8 cellular contexts compared by ENCODE assay signal in the genomic region with DNA sequence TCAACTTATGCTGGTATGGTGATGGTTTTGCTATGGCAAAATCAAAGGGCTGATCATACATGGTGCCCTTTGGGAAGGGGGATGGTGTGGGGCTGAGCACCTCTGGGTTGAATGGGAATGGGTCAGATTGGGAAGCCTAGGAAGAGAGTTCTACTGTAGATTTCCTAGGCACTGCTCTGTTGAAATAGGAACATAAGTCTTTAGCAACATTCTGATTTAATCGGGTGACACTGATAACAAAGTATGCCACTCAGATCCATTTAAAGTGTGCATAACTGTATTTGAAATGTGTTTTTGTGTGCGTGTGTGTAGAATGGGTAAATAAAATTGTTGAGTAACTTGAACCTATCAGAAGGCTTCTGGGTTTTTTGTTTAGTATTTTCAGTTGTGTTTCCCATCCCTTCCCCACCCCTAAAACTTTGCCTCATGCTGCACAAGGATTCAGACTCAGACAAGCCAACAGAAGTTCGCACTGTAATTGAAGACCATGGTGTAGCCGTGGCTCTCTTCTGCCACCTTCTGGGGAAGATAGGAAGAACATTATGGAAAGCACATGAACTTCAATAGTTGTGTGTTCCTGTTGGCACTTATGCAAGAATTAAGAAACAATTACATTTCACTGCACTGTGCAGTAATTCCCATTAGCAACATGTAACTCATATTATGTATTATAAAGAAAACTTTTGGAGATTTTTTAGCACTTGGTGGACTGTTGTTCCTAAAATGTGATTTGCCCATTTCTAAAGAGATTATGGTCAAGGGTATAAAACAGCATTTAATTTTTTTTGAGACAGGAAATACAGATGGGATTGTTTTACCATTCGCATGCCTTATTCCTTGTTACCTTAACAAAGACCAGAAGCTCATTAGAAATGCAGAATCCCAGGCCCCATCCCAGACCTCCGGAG. TPM values are rescaled to one million over a fixed set of nuclear protein-coding genes. Genes with fewer than 3 reads are reported as not detected.
DNase-seq lines count a peak whose midpoint lies in the region; ATAC-seq, FAIRE-seq and TF ChIP-seq lines count a peak whose summit lies in the region.

No MANE protein-coding gene starts in this region.

- H3K27ac Mint-ChIP-seq in activated T-helper 1 cell treated with anti-CD3 and anti-CD28 coated beads, Interleukin-12 subunit alpha, Interleukin-12 subunit beta, Interleukin-2, Interleukin-4 antibody, amounts not matched to agents 30 ng/mL and 10 ng/mL and 1 ng/mL, durations not matched to agents 14 hours and 24 hours and 36 hours = no peak overlapping the region

- no peaks in the 10 kb centered on the region for H3K9me3 Mint-ChIP-seq in activated T-helper 1 cell treated with anti-CD3 and anti-CD28 coated beads, Interleukin-12 subunit alpha, Interleukin-12 subunit beta, Interleukin-2, Interleukin-4 antibody, amounts not matched to agents 30 ng/mL and 10 ng/mL and 1 ng/mL, durations not matched to agents 14 hours and 24 hours and 36 hours

- H3K9me3 ChIP-seq in neutrophil = no peaks in the 10 kb centered on the region
- H3K9me3 ChIP-seq in upper lobe of right lung = no peaks in the 10 kb centered on the region

- ATAC-seq in upper lobe of right lung = peak; percentile 96

- TF ChIP-seq POLR2A in GM12892 (IDR thresholded peaks at IDR 0.05; ENCODE audit: low read depth, low read length) = no peak

- H3K27me3 Mint-ChIP-seq in activated T-helper 1 cell treated with anti-CD3 and anti-CD28 coated beads, Interleukin-12 subunit alpha, Interleukin-12 subunit beta, Interleukin-2, Interleukin-4 antibody, amounts not matched to agents 30 ng/mL and 10 ng/mL and 1 ng/mL, durations not matched to agents 14 hours and 24 hours and 36 hours (ENCODE audit: insufficient read depth) = peaks cover 19% of the 10 kb centered on the region

- no peaks in the 10 kb centered on the region for H3K36me3 Mint-ChIP-seq in activated T-helper 1 cell treated with anti-CD3 and anti-CD28 coated beads, Interleukin-12 subunit alpha, Interleukin-12 subunit beta, Interleukin-2, Interleukin-4 antibody, amounts not matched to agents 30 ng/mL and 10 ng/mL and 1 ng/mL, durations not matched to agents 14 hours and 24 hours and 36 hours (ENCODE audit: low read depth)

- DNase-seq in A172 (ENCODE audit: low spot score) (peak; percentile 71), GM12892 (ENCODE audit: insufficient read length) (no peak), LNCaP clone FGC (ENCODE audit: low read depth) (peak; percentile 63), RPMI8226 (peak; percentile 79), fibroblast of peridontal ligament (ENCODE audit: extremely low read depth) (peak; percentile 88), upper lobe of right lung (no peak)
- peak; percentile 60 for DNase-seq in activated T-helper 1 cell treated with anti-CD3 and anti-CD28 coated beads, Interleukin-12 subunit alpha, Interleukin-12 subunit beta, Interleukin-2, Interleukin-4 antibody, amounts not matched to agents 30 ng/mL and 10 ng/mL and 1 ng/mL, durations not matched to agents 14 hours and 24 hours and 36 hours (ENCODE audit: low spot score)

- no peaks in the 10 kb centered on the region for H3K27me3 ChIP-seq in neutrophil
- no peaks in the 10 kb centered on the region for H3K27me3 ChIP-seq in upper lobe of right lung

- FAIRE-seq in GM12892 (lab: Jason Lieb, UNC) = peak; percentile 93

- peaks cover 48 to 50% of the 10 kb centered on the region in 2 experiments for H3K4me1 ChIP-seq in neutrophil (ENCODE audit: control insufficient read depth in 1 of 2, insufficient read depth in 1 of 2, low read depth in 1 of 2, low read length in 1 of 2)
- H3K4me1 ChIP-seq in upper lobe of right lung = peaks cover 4% of the 10 kb centered on the region

- H3K27ac ChIP-seq in neutrophil = peak overlapping the region; percentile 48
- H3K27ac ChIP-seq in upper lobe of right lung = no peak overlapping the region

- no peak overlapping the region for H3K4me3 Mint-ChIP-seq in activated T-helper 1 cell treated with anti-CD3 and anti-CD28 coated beads, Interleukin-12 subunit alpha, Interleukin-12 subunit beta, Interleukin-2, Interleukin-4 antibody, amounts not matched to agents 30 ng/mL and 10 ng/mL and 1 ng/mL, durations not matched to agents 14 hours and 24 hours and 36 hours

- intact Hi-C loops in activated T-helper 1 cell treated with anti-CD3 and anti-CD28 coated beads, Interleukin-12 subunit alpha, Interleukin-12 subunit beta, Interleukin-2, Interleukin-4 antibody, amounts not matched to agents 30 ng/mL and 10 ng/mL and 1 ng/mL, durations not matched to agents 14 hours and 24 hours and 36 hours (cut with micrococcal nuclease) = loop anchor here (1.0 kb wide), 5 partner anchors 27 to 422 kb away; no protein-coding TSS in a partner anchor
- intact Hi-C loops in upper lobe of right lung (cut with DNase I) = no loop called here

- H3K4me1 Mint-ChIP-seq in activated T-helper 1 cell treated with anti-CD3 and anti-CD28 coated beads, Interleukin-12 subunit alpha, Interleukin-12 subunit beta, Interleukin-2, Interleukin-4 antibody, amounts not matched to agents 30 ng/mL and 10 ng/mL and 1 ng/mL, durations not matched to agents 14 hours and 24 hours and 36 hours (ENCODE audit: low read depth) = no peaks in the 10 kb centered on the region

- H3K4me3 ChIP-seq in LNCaP clone FGC (ENCODE audit: low read depth, low read length) = no peak overlapping the region
- no peak overlapping the region for H3K4me3 ChIP-seq in neutrophil (ENCODE audit: low read depth in 1 of 2, low read length in 1 of 2)
- H3K4me3 ChIP-seq in upper lobe of right lung = no peak overlapping the region

- H3K36me3 ChIP-seq in neutrophil (peaks cover 68% of the 10 kb centered on the region), upper lobe of right lung (peaks cover 11% of the 10 kb centered on the region)

- TF ChIP-seq CTCF in LNCaP clone FGC (IDR thresholded peaks at IDR 0.05; ENCODE audit: control insufficient read depth, extremely low read depth, insufficient read depth) = peak; percentile 91
- peak; percentile 86 for TF ChIP-seq CTCF in neutrophil (IDR thresholded peaks at IDR 0.05)
- peak; percentile 92 for TF ChIP-seq CTCF in upper lobe of right lung (IDR thresholded peaks at IDR 0.05)

RNA-seq across cellular contexts. Expression of a gene that starts 10.9 kb away (rescaled TPM):
- total RNA-seq in A172 (2014; rRNA removed; shearing (Covaris generic)) = 7.3 and 11.1 TPM in 2 replicates
- 0.53 TPM for polyA plus RNA-seq in GM12892 (2012; ENCODE audit: missing spikeins)
- 2.3 TPM in 2 replicates for total RNA-seq in activated T-helper 1 cell treated with anti-CD3 and anti-CD28 coated beads, Interleukin-12 subunit alpha, Interleukin-12 subunit beta, Interleukin-2, Interleukin-4 antibody, amounts not matched to agents 30 ng/mL and 10 ng/mL and 1 ng/mL, durations not matched to agents 14 hours and 24 hours and 36 hours
- 6.6 TPM for total RNA-seq in upper lobe of right lung

RNA-seq across cellular contexts. Expression of a gene that starts 24.6 kb away (rescaled TPM):
- total RNA-seq in A172 (2014; rRNA removed; shearing (Covaris generic)) = 15.6 and 17.4 TPM in 2 replicates
- 3.0 TPM for polyA plus RNA-seq in GM12892 (2012; ENCODE audit: missing spikeins)
- 2.9 and 4.4 TPM in 2 replicates for total RNA-seq in activated T-helper 1 cell treated with anti-CD3 and anti-CD28 coated beads, Interleukin-12 subunit alpha, Interleukin-12 subunit beta, Interleukin-2, Interleukin-4 antibody, amounts not matched to agents 30 ng/mL and 10 ng/mL and 1 ng/mL, durations not matched to agents 14 hours and 24 hours and 36 hours
- 49.9 TPM for total RNA-seq in upper lobe of right lung

RNA-seq across cellular contexts. Expression of a gene that starts 26.3 kb away (rescaled TPM):
- total RNA-seq in A172 (2014; rRNA removed; shearing (Covaris generic)) = not detected in 2 replicates
- polyA plus RNA-seq in GM12892 (2012; ENCODE audit: missing spikeins) = not detected
- total RNA-seq in activated T-helper 1 cell treated with anti-CD3 and anti-CD28 coated beads, Interleukin-12 subunit alpha, Interleukin-12 subunit beta, Interleukin-2, Interleukin-4 antibody, amounts not matched to agents 30 ng/mL and 10 ng/mL and 1 ng/mL, durations not matched to agents 14 hours and 24 hours and 36 hours = not detected in 2 replicates
- total RNA-seq in upper lobe of right lung = 175 TPM

RNA-seq across cellular contexts. Expression of a gene that starts 26.7 kb away (rescaled TPM):
- 4.4 and 5.1 TPM in 2 replicates for total RNA-seq in A172 (2014; rRNA removed; shearing (Covaris generic))
- 4.4 TPM for polyA plus RNA-seq in GM12892 (2012; ENCODE audit: missing spikeins)
- total RNA-seq in activated T-helper 1 cell treated with anti-CD3 and anti-CD28 coated beads, Interleukin-12 subunit alpha, Interleukin-12 subunit beta, Interleukin-2, Interleukin-4 antibody, amounts not matched to agents 30 ng/mL and 10 ng/mL and 1 ng/mL, durations not matched to agents 14 hours and 24 hours and 36 hours = 8.4 and 8.7 TPM in 2 replicates
- 7.0 TPM for total RNA-seq in upper lobe of right lung

RNA-seq across cellular contexts. Expression of a gene that starts 45.2 kb away (rescaled TPM):
- 0.31 and 1.4 TPM in 2 replicates for total RNA-seq in A172 (2014; rRNA removed; shearing (Covaris generic))
- polyA plus RNA-seq in GM12892 (2012; ENCODE audit: missing spikeins) = not detected
- not detected in 2 replicates for total RNA-seq in activated T-helper 1 cell treated with anti-CD3 and anti-CD28 coated beads, Interleukin-12 subunit alpha, Interleukin-12 subunit beta, Interleukin-2, Interleukin-4 antibody, amounts not matched to agents 30 ng/mL and 10 ng/mL and 1 ng/mL, durations not matched to agents 14 hours and 24 hours and 36 hours
- total RNA-seq in upper lobe of right lung = 128 TPM

Comparison
In these comparisons a context has a peak if more than half of its experiments do, and no peak if none do; other contexts are left out.
1. DNase-seq: peak in A172 (single experiment), LNCaP clone FGC (single experiment), RPMI8226 (single experiment), activated T-helper 1 cell treated with anti-CD3 and anti-CD28 coated beads, Interleukin-12 subunit alpha, Interleukin-12 subunit beta, Interleukin-2, Interleukin-4 antibody, amounts not matched to agents 30 ng/mL and 10 ng/mL and 1 ng/mL, durations not matched to agents 14 hours and 24 hours and 36 hours (single experiment) and fibroblast of peridontal ligament (single experiment); none in GM12892 (single experiment) and upper lobe of right lung (single experiment).
2. RNA of a gene that starts 26.3 kb away (total RNA-seq): 175 TPM in upper lobe of right lung (single experiment); not detected in A172 and not detected in activated T-helper 1 cell treated with anti-CD3 and anti-CD28 coated beads, Interleukin-12 subunit alpha, Interleukin-12 subunit beta, Interleukin-2, Interleukin-4 antibody, amounts not matched to agents 30 ng/mL and 10 ng/mL and 1 ng/mL, durations not matched to agents 14 hours and 24 hours and 36 hours; every median in the first group is over 100 times any median in the second.
3. Peak in every context shown above with its lines, with median percentiles within 50 percentile points of each other: CTCF ChIP-seq.